Comparison of ENCODE assay signal across 8 cellular contexts in the genomic region with DNA sequence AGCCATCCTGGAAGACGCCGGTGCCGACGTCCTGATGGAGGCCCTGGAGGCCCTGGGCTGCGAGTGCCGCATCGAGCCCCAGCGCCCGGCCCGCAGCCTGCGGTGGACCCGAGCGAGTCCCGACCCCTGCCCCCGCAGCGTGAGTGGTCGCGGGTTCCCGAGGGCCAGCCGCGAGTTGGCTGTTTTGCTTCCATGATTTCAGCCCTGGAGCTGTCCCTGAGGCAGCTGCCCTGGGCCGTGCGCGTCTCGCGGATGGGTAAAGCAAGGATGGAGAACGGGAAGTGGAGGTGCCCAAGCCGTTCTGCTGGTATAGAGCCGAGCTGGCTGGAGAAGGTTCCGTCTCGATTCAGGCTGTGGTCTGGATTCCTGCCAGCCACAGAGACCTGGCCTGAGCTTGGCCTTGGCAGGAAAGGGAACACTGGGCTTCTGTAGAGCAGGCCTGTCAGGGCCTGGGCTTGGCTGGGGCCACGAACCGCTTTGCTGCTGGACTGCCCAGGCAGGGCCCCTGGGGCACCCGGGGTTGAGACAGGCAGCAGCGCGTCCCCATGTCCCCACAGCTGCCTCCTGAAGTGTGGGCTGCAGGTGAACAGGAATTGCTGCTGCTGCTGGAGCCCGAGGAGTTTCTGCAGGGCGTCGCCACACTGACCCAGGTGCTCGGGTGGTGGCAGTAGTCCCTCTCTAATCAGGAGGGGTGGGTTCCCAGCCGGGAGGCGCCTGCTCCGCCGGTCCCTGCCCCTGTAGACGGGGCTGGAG. TPM values are rescaled to one million over a fixed set of nuclear protein-coding genes. Genes with fewer than 3 reads are reported as not detected.
A peak's percentile ranks its signal among the peaks of the same experiment; 100 is the strongest.
DNase-seq lines count a peak whose midpoint lies in the region; ATAC-seq and TF ChIP-seq lines count a peak whose summit lies in the region.

No MANE protein-coding gene starts in this region.

- peaks cover 14 to 29% of the 10 kb centered on the region in 2 experiments for H3K4me1 ChIP-seq in HCT116 (ENCODE audit: control insufficient read depth in 1 of 2, insufficient read depth in 2 of 2, low read length in 2 of 2)

- H3K9me3 ChIP-seq in HCT116 (ENCODE audit: control insufficient read depth in 1 of 2, insufficient read depth in 1 of 2, low read depth in 1 of 2, low read length in 2 of 2), result no peaks in the 10 kb centered on the region

- peak overlapping the region; percentile 70 to 71 for H3K27ac Mint-ChIP-seq in T-cell
- peak overlapping the region in 1 of 3 experiments; percentile 57 for H3K27ac Mint-ChIP-seq in nephron

- H3K27me3 Mint-ChIP-seq in T-cell (no peaks in the 10 kb centered on the region), nephron (ENCODE audit: low read depth) (no peaks in the 10 kb centered on the region)

- peak overlapping the region; percentile 100 for H3K4me2 ChIP-seq in HCT116 (ENCODE audit: low read length)

- CTCF ChIA-PET in HCT116 (lab: Charles Lee) (interaction anchor here (1.3 to 1.7 kb wide), 2 partner anchors 9 to 68 kb away, joined by 3 to 9 read pairs; a partner anchor contains a TSS), T-cell (lab: Charles Lee) (interaction anchor here in 1 of 2 donors (1.8 kb wide), 1 partner anchor 9 kb away, joined by 7 read pairs; a partner anchor contains a TSS)

- POLR2A ChIA-PET in HCT116 (lab: Charles Lee) (no interaction called here), T-cell (lab: Charles Lee) (no interaction called here)

- TF ChIP-seq RAD21 in HCT116 (IDR thresholded peaks at IDR 0.05; ENCODE audit: low read depth), result no peak

- no peak for TF ChIP-seq POLR2A in HCT116 (IDR thresholded peaks at IDR 0.05; ENCODE audit: borderline replicate concordance, extremely low read depth, insufficient read depth, insufficient read length)

- H3K4me3 ChIP-seq in HCT116 (replicated peaks in 1 of 2; ENCODE audit: low read depth in 1 of 2, low read length in 2 of 2), result peak overlapping the region; percentile 88 to 97
- peak overlapping the region; percentile 71 for H3K4me3 ChIP-seq in epithelial cell of esophagus (ENCODE audit: low read length)

- intact Hi-C loops in HCT116 (cut with micrococcal nuclease), result loop anchor here (1.0 kb wide), 1 partner anchor 8 kb away; a partner anchor contains a TSS

- BruUV-seq in HCT116 (replicated peaks; lab: Mats Ljungman, UMichigan), result TSS peak; percentile 20

- peak; percentile 32 for DNase-seq in AG08395 (ENCODE audit: low spot score)
- no peak for DNase-seq in HCT116 (ENCODE audit: low read depth, low spot score)
- peak in 1 of 34 experiments; percentile 39 for DNase-seq in T-cell
- peak; percentile 30 for DNase-seq in epithelial cell of esophagus (ENCODE audit: low read depth)
- no peak for DNase-seq in activated CD8-positive, alpha-beta memory T cell treated with anti-CD3 and anti-CD28 coated beads, Interleukin-2, amount 50 U/mL, for 48 hours

- H3K4me1 Mint-ChIP-seq in T-cell, result peaks cover 17 to 24% (median 18%) of the 10 kb centered on the region in 3 donors
- H3K4me1 Mint-ChIP-seq in nephron, result peaks cover 8% of the 10 kb centered on the region

- H3K27me3 ChIP-seq in HCT116 (ENCODE audit: insufficient read depth, low read length), result no peaks in the 10 kb centered on the region

- H3K9me3 Mint-ChIP-seq in T-cell (no peaks in the 10 kb centered on the region), nephron (no peaks in the 10 kb centered on the region)

- H3K36me3 ChIP-seq in HCT116 (ENCODE audit: control insufficient read depth in 1 of 2, insufficient read depth in 2 of 2, low read length in 2 of 2), result peaks cover 0 to 8% of the 10 kb centered on the region in 2 experiments; a peak in 3 of 4 replicates

- peaks cover 52% of the 10 kb centered on the region for H3K79me2 ChIP-seq in HCT116 (ENCODE audit: insufficient read depth, low read length)

- H3K36me3 Mint-ChIP-seq in T-cell, result no peaks in the 10 kb centered on the region
- H3K36me3 Mint-ChIP-seq in nephron (ENCODE audit: low read depth), result peaks cover 3% of the 10 kb centered on the region

- H3K4me3 Mint-ChIP-seq in T-cell (peak overlapping the region; percentile 94 to 98 (median 97)), nephron (peak overlapping the region; percentile 85 to 97 (median 96))

- H2AFZ ChIP-seq in HCT116 (ENCODE audit: low read depth, low read length, poor library complexity, severe bottlenecking), result no peak overlapping the region

- ATAC-seq in HCT116 (no peak), T-cell (replicated peaks in 1 of 4) (peak; percentile 1 to 20 (median 2)), GM18858 (IDR thresholded peaks at IDR 0.05; ENCODE audit: unreplicated experiment) (no peak)
- no peak for ATAC-seq in activated CD4-positive, CD25-positive, alpha-beta regulatory T cell treated with anti-CD3 and anti-CD28 coated beads, Interleukin-2, amount 50 U/mL, for 24 hours

- no peaks in the 10 kb centered on the region for H3K9me2 ChIP-seq in HCT116 (ENCODE audit: insufficient read depth)

- H3K9ac ChIP-seq in HCT116 (ENCODE audit: low read length), result peak overlapping the region; percentile 93

- peak overlapping the region; percentile 95 for H3K27ac ChIP-seq in HCT116 (ENCODE audit: low read depth, low read length)

- TF ChIP-seq CTCF in HCT116 (IDR thresholded peaks at IDR 0.05 in 2 of 3, conservative IDR thresholded peaks at IDR 0.05 in 1 of 3; ENCODE audit: borderline replicate concordance in 1 of 3, insufficient read depth in 1 of 3, low read depth in 2 of 3, low read length in 2 of 3) (no peak), epithelial cell of esophagus (IDR thresholded peaks at IDR 0.05; ENCODE audit: insufficient read depth, low read depth, low read length, missing control alignments) (no peak), nephron (IDR thresholded peaks at IDR 0.05; ENCODE audit: unreplicated experiment in 3 of 3) (no peak)

- H4K20me1 ChIP-seq in HCT116 (ENCODE audit: insufficient read depth), result peaks cover 5% of the 10 kb centered on the region; the same call in 1 of the 2 replicates

- RAD21 ChIA-PET in HCT116 (lab: Charles Lee; ENCODE audit: low non-redundant PET in 1 of 2, low total read pairs in 2 of 2, uncharacterized antibody in 2 of 2, unreplicated experiment in 2 of 2), result no interaction called here

TF ChIP-seq in HCT116, 20 proteins besides CTCF, POLR2A, EP300 and RAD21:
- no peak for TF ChIP-seq CEBPB (IDR thresholded peaks at IDR 0.05; ENCODE audit: low read depth)
- TF ChIP-seq YY1 (IDR thresholded peaks at IDR 0.05; ENCODE audit: extremely low read depth, insufficient replicate concordance, low read depth, low read length), result no peak
- TF ChIP-seq TCF7L2 (IDR thresholded peaks at IDR 0.05; ENCODE audit: borderline replicate concordance, extremely low read depth, insufficient read depth, insufficient read length), result no peak
- no peak for TF ChIP-seq ZFX (IDR thresholded peaks at IDR 0.05)

RNA-seq across cellular contexts. Expression of a gene that starts 0.9 kb away (rescaled TPM):
- 200 TPM for total RNA-seq in HCT116 (2021; ENCODE audit: unreplicated experiment)
- polyA plus RNA-seq in HCT116 (2012), result 167 and 191 TPM in 2 replicates
- 10 to 100 TPM; 37.5 to 91.2 (median 77.9) TPM for total RNA-seq in T-cell

RNA-seq across cellular contexts. Expression of a gene that starts 1.3 kb away (rescaled TPM):
- total RNA-seq in HCT116 (2021; ENCODE audit: unreplicated experiment), result 36.3 TPM
- polyA plus RNA-seq in HCT116 (2012), result 8.9 and 9.0 TPM in 2 replicates
- total RNA-seq in T-cell, result 10 to 100 TPM; 23.0 to 50.6 (median 34.5) TPM

RNA-seq across cellular contexts. Expression of a gene that starts 2.5 kb away (rescaled TPM):
- total RNA-seq in HCT116 (2021; ENCODE audit: unreplicated experiment) (103 TPM), T-cell (10 to 100 TPM; 45.1 to 95.9 (median 87.5) TPM)
- polyA plus RNA-seq in HCT116 (2012), result 79.3 and 90.1 TPM in 2 replicates

RNA-seq across cellular contexts. Expression of a gene that starts 8.5 kb away (rescaled TPM):
- total RNA-seq in HCT116 (2021; ENCODE audit: unreplicated experiment), result 31.6 TPM
- 43.9 and 51.6 TPM in 2 replicates for polyA plus RNA-seq in HCT116 (2012)
- total RNA-seq in T-cell, result 100 to 1,000 TPM in 3 of 5 donors, 10 to 100 TPM in 2; 67.3 to 162 (median 139) TPM

RNA-seq across cellular contexts. Expression of a gene that starts 8.9 kb away (rescaled TPM):
- total RNA-seq in HCT116 (2021; ENCODE audit: unreplicated experiment), result 103 TPM
- 75.2 and 77.9 TPM in 2 replicates for polyA plus RNA-seq in HCT116 (2012)
- total RNA-seq in T-cell, result 10 to 100 TPM; 41.2 to 77.0 (median 74.3) TPM

Comparison
In these comparisons a context has a peak if more than half of its experiments do, and no peak if none do; other contexts are left out.
1. DNase-seq: peak in AG08395 (single experiment) and epithelial cell of esophagus (single experiment); none in HCT116 (single experiment) and activated CD8-positive, alpha-beta memory T cell treated with anti-CD3 and anti-CD28 coated beads, Interleukin-2, amount 50 U/mL, for 48 hours (single experiment).
2. ATAC-seq: peak in T-cell (4 of 4); none in HCT116 (single experiment), activated CD4-positive, CD25-positive, alpha-beta regulatory T cell treated with anti-CD3 and anti-CD28 coated beads, Interleukin-2, amount 50 U/mL, for 24 hours (0 of 2) and GM18858 (single experiment).